ENCODE assay signal across 17 cellular contexts in genomic region chr17:49745175-49746139, GRCh38. TPM values are rescaled to one million over a fixed set of nuclear protein-coding genes. Genes with fewer than 3 reads are reported as not detected.
DNase-seq lines count a peak whose midpoint lies in the region; ATAC-seq and FAIRE-seq lines count a peak whose summit lies in the region.
"Had no signal": no experiment of that assay in that cellular context is flagged by ENCODE, and none has a peak within 500 bp of the region (broad histone marks: within the 10 kb centered on the region; RNA-seq: fewer than 3 reads in every experiment).

No MANE protein-coding gene starts in this region.

- DNase-seq in T-helper 1 cell (no peak), GM19239 (ENCODE audit: insufficient read length, low spot score) (no peak), kidney tubule cell (ENCODE audit: low spot score) (no peak), GM03348 (ENCODE audit: low spot score) (no peak)
- no peak for DNase-seq in activated T-helper 2 cell treated with anti-CD3 and anti-CD28 coated beads, Interferon-gamma antibody, Interleukin-2, Interleukin-4, amounts not matched to agents 10 μg/mL and 5 μg/mL and 100 μg/mL, durations not matched to agents 14 hours and 24 hours and 36 hours (ENCODE audit: low spot score)
- no peak for DNase-seq in naive thymus-derived CD8-positive, alpha-beta T cell
- no peak for DNase-seq in stimulated activated CD4-positive, alpha-beta T cell treated with anti-CD3 and anti-CD28 coated beads, Interleukin-4, amount 100 ng/mL, for 4 hours
- DNase-seq: 8988T, anterior cingulate cortex, Calu3, dorsolateral prefrontal cortex, H9, Kasumi-1, NCI-H1694 treated with DMSO at 0.1 percent for 48 hours, NCI-H524, T-helper 9 cell had no signal

- POLR2A ChIA-PET in naive thymus-derived CD8-positive, alpha-beta T cell (lab: Charles Lee): interaction anchor here (0.6 to 9.5 kb wide), 6 partner anchors 15 to 43 kb away, joined by 3 to 277 read pairs (median 22); partner anchors contain the start of genes FAM117A, KAT7 and SLC35B1

- FAIRE-seq in GM19239 (lab: Jason Lieb, UNC): peak; percentile 51

- H3K4me3 Mint-ChIP-seq in T-helper 1 cell treated with Interleukin-12 subunit alpha and Interleukin-12 subunit beta and Interleukin-4 antibody, amounts not matched to agents 30 μg/mL and 1 μg/mL, for 36 hours: peak overlapping the region; percentile 83
- peak overlapping the region; percentile 66 for H3K4me3 Mint-ChIP-seq in activated T-helper 2 cell treated with anti-CD3 and anti-CD28 coated beads, Interferon-gamma antibody, Interleukin-2, Interleukin-4, amounts not matched to agents 10 μg/mL and 5 μg/mL and 100 μg/mL, durations not matched to agents 14 hours and 24 hours and 36 hours (ENCODE audit: low read depth)
- H3K4me3 Mint-ChIP-seq in naive thymus-derived CD8-positive, alpha-beta T cell: peak overlapping the region in 9 of 10 donors; percentile 67 to 89 (median 80)
- H3K4me3 Mint-ChIP-seq: H9 had no signal

- no peaks in the 10 kb centered on the region for H3K27me3 Mint-ChIP-seq in T-helper 1 cell treated with Interleukin-12 subunit alpha and Interleukin-12 subunit beta and Interleukin-4 antibody, amounts not matched to agents 30 μg/mL and 1 μg/mL, for 36 hours (ENCODE audit: low read depth)
- no peaks in the 10 kb centered on the region for H3K27me3 Mint-ChIP-seq in activated T-helper 2 cell treated with anti-CD3 and anti-CD28 coated beads, Interferon-gamma antibody, Interleukin-2, Interleukin-4, amounts not matched to agents 10 μg/mL and 5 μg/mL and 100 μg/mL, durations not matched to agents 14 hours and 24 hours and 36 hours (ENCODE audit: low read depth)
- H3K27me3 Mint-ChIP-seq in naive thymus-derived CD8-positive, alpha-beta T cell: no peaks in the 10 kb centered on the region

- no peak for ATAC-seq in naive thymus-derived CD8-positive, alpha-beta T cell

- peak overlapping the region; percentile 88 for H3K27ac Mint-ChIP-seq in T-helper 1 cell treated with Interleukin-12 subunit alpha and Interleukin-12 subunit beta and Interleukin-4 antibody, amounts not matched to agents 30 μg/mL and 1 μg/mL, for 36 hours
- peak overlapping the region; percentile 69 for H3K27ac Mint-ChIP-seq in activated T-helper 2 cell treated with anti-CD3 and anti-CD28 coated beads, Interferon-gamma antibody, Interleukin-2, Interleukin-4, amounts not matched to agents 10 μg/mL and 5 μg/mL and 100 μg/mL, durations not matched to agents 14 hours and 24 hours and 36 hours
- H3K27ac Mint-ChIP-seq in naive thymus-derived CD8-positive, alpha-beta T cell: peak overlapping the region; percentile 94 to 100 (median 96)

- intact Hi-C loops in activated T-helper 2 cell treated with anti-CD3 and anti-CD28 coated beads, Interferon-gamma antibody, Interleukin-2, Interleukin-4, amounts not matched to agents 10 μg/mL and 5 μg/mL and 100 μg/mL, durations not matched to agents 14 hours and 24 hours and 36 hours (cut with micrococcal nuclease): loop anchor here (10.0 kb wide), 1 partner anchor 551 kb away; no protein-coding TSS in a partner anchor

- H3K9me3 Mint-ChIP-seq in T-helper 1 cell treated with Interleukin-12 subunit alpha and Interleukin-12 subunit beta and Interleukin-4 antibody, amounts not matched to agents 30 μg/mL and 1 μg/mL, for 36 hours: peaks cover 5% of the 10 kb centered on the region
- H3K9me3 Mint-ChIP-seq in activated T-helper 2 cell treated with anti-CD3 and anti-CD28 coated beads, Interferon-gamma antibody, Interleukin-2, Interleukin-4, amounts not matched to agents 10 μg/mL and 5 μg/mL and 100 μg/mL, durations not matched to agents 14 hours and 24 hours and 36 hours: no peaks in the 10 kb centered on the region
- peaks cover 0 to 2% (median 0%) of the 10 kb centered on the region in 9 donors for H3K9me3 Mint-ChIP-seq in naive thymus-derived CD8-positive, alpha-beta T cell
- H3K9me3 Mint-ChIP-seq: H9 had no signal

- peaks cover 75% of the 10 kb centered on the region for H3K4me1 Mint-ChIP-seq in T-helper 1 cell treated with Interleukin-12 subunit alpha and Interleukin-12 subunit beta and Interleukin-4 antibody, amounts not matched to agents 30 μg/mL and 1 μg/mL, for 36 hours (ENCODE audit: low read depth)
- peaks cover 81% of the 10 kb centered on the region for H3K4me1 Mint-ChIP-seq in activated T-helper 2 cell treated with anti-CD3 and anti-CD28 coated beads, Interferon-gamma antibody, Interleukin-2, Interleukin-4, amounts not matched to agents 10 μg/mL and 5 μg/mL and 100 μg/mL, durations not matched to agents 14 hours and 24 hours and 36 hours (ENCODE audit: low read depth)
- H3K4me1 Mint-ChIP-seq in naive thymus-derived CD8-positive, alpha-beta T cell: peaks cover 65 to 98% (median 88%) of the 10 kb centered on the region in 4 donors

- peaks cover 32% of the 10 kb centered on the region for H3K36me3 Mint-ChIP-seq in T-helper 1 cell treated with Interleukin-12 subunit alpha and Interleukin-12 subunit beta and Interleukin-4 antibody, amounts not matched to agents 30 μg/mL and 1 μg/mL, for 36 hours (ENCODE audit: low read depth)
- H3K36me3 Mint-ChIP-seq in activated T-helper 2 cell treated with anti-CD3 and anti-CD28 coated beads, Interferon-gamma antibody, Interleukin-2, Interleukin-4, amounts not matched to agents 10 μg/mL and 5 μg/mL and 100 μg/mL, durations not matched to agents 14 hours and 24 hours and 36 hours (ENCODE audit: low read depth): peaks cover 21% of the 10 kb centered on the region
- H3K36me3 Mint-ChIP-seq in naive thymus-derived CD8-positive, alpha-beta T cell: peaks cover 0 to 23% (median 10%) of the 10 kb centered on the region in 3 donors

RNA-seq across cellular contexts. Expression of gene FAM117A, which starts 18.5 kb away (rescaled TPM):
- 12.2 and 15.8 TPM in 2 replicates for total RNA-seq in activated T-helper 2 cell treated with anti-CD3 and anti-CD28 coated beads, Interferon-gamma antibody, Interleukin-2, Interleukin-4, amounts not matched to agents 10 μg/mL and 5 μg/mL and 100 μg/mL, durations not matched to agents 14 hours and 24 hours and 36 hours
- total RNA-seq in naive thymus-derived CD8-positive, alpha-beta T cell: 10 to 100 TPM; 84.5 to 90.8 TPM
- polyA plus RNA-seq in naive thymus-derived CD8-positive, alpha-beta T cell: 10 to 100 TPM; 36.9 to 53.6 (median 46.7) TPM

RNA-seq across cellular contexts. Expression of gene SLC35B1, which starts 37.7 kb away (rescaled TPM):
- 75.7 and 80.7 TPM in 2 replicates for total RNA-seq in activated T-helper 2 cell treated with anti-CD3 and anti-CD28 coated beads, Interferon-gamma antibody, Interleukin-2, Interleukin-4, amounts not matched to agents 10 μg/mL and 5 μg/mL and 100 μg/mL, durations not matched to agents 14 hours and 24 hours and 36 hours
- 10 to 100 TPM; 38.8 to 39.7 TPM for total RNA-seq in naive thymus-derived CD8-positive, alpha-beta T cell
- 10 to 100 TPM; 20.3 to 27.4 (median 21.8) TPM for polyA plus RNA-seq in naive thymus-derived CD8-positive, alpha-beta T cell

RNA-seq across cellular contexts. Expression of gene KAT7, which starts 43.0 kb away (rescaled TPM):
- 62.1 and 65.0 TPM in 2 replicates for total RNA-seq in activated T-helper 2 cell treated with anti-CD3 and anti-CD28 coated beads, Interferon-gamma antibody, Interleukin-2, Interleukin-4, amounts not matched to agents 10 μg/mL and 5 μg/mL and 100 μg/mL, durations not matched to agents 14 hours and 24 hours and 36 hours
- total RNA-seq in naive thymus-derived CD8-positive, alpha-beta T cell: 100 to 1,000 TPM; 120 TPM
- polyA plus RNA-seq in naive thymus-derived CD8-positive, alpha-beta T cell: 10 to 100 TPM; 34.4 to 51.1 (median 39.2) TPM
